Comparison of ENCODE assay signal across 2 cellular contexts in the genomic region with DNA sequence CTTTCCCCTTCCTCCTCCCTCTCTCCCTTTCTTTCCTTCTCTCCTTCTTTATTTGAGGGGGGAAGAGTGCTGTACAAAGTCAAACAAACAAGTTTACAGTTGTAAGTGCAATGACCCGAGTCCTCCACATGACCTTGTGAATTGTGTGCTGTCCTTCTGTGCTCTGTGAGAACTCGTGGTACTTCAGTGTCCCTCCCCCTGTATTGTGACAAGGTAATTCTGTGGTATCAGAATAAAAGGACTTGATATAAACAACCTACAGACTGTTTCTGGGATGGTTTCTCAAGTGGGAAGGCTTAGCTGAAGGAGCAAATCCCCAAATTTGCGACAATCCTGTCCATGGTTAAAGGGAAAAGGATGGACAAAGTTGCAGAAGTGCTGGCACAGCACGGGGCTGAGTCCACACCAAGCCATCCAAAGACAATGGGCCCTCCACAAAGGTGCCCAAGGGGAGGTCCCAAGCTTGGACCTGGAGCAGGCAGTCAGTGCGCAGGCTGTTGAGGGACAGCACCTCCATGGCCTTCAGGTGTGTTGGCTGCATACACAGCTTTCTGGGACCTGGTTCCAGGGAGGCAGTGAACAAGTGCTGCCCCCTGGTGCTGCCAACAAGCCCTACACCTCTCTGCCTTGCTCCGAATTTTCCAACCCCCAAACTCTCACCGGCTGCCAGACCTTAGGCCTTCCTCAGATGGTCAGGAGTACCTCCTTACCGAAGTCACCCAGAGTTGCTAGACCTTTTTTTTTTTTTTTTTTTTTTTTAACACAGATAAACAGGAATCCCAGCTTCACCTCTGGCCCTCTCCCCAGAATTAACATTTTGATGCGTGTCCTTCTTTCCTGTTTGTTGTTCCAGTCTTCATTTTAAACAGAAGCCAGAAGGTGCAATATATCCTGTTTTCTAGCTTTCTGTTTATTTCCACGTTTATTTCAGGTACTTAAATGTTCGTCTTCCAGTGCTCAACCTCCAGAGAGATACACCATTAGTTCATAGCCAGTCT.
TF ChIP-seq lines count a peak whose summit lies in the region.

No MANE protein-coding gene starts in this region.

TF ChIP-seq in GM23338, 12 proteins besides CTCF, POLR2A, EP300 and RAD21:
- TF ChIP-seq STAT1 (IDR thresholded peaks at IDR 0.05; ENCODE audit: unreplicated experiment) (no peak), POLR2AphosphoS5 (IDR thresholded peaks at IDR 0.05; ENCODE audit: low read depth) (peak; percentile 34; the same call in 1 of the 2 replicates)
- TF ChIP-seq, protein P1, sequence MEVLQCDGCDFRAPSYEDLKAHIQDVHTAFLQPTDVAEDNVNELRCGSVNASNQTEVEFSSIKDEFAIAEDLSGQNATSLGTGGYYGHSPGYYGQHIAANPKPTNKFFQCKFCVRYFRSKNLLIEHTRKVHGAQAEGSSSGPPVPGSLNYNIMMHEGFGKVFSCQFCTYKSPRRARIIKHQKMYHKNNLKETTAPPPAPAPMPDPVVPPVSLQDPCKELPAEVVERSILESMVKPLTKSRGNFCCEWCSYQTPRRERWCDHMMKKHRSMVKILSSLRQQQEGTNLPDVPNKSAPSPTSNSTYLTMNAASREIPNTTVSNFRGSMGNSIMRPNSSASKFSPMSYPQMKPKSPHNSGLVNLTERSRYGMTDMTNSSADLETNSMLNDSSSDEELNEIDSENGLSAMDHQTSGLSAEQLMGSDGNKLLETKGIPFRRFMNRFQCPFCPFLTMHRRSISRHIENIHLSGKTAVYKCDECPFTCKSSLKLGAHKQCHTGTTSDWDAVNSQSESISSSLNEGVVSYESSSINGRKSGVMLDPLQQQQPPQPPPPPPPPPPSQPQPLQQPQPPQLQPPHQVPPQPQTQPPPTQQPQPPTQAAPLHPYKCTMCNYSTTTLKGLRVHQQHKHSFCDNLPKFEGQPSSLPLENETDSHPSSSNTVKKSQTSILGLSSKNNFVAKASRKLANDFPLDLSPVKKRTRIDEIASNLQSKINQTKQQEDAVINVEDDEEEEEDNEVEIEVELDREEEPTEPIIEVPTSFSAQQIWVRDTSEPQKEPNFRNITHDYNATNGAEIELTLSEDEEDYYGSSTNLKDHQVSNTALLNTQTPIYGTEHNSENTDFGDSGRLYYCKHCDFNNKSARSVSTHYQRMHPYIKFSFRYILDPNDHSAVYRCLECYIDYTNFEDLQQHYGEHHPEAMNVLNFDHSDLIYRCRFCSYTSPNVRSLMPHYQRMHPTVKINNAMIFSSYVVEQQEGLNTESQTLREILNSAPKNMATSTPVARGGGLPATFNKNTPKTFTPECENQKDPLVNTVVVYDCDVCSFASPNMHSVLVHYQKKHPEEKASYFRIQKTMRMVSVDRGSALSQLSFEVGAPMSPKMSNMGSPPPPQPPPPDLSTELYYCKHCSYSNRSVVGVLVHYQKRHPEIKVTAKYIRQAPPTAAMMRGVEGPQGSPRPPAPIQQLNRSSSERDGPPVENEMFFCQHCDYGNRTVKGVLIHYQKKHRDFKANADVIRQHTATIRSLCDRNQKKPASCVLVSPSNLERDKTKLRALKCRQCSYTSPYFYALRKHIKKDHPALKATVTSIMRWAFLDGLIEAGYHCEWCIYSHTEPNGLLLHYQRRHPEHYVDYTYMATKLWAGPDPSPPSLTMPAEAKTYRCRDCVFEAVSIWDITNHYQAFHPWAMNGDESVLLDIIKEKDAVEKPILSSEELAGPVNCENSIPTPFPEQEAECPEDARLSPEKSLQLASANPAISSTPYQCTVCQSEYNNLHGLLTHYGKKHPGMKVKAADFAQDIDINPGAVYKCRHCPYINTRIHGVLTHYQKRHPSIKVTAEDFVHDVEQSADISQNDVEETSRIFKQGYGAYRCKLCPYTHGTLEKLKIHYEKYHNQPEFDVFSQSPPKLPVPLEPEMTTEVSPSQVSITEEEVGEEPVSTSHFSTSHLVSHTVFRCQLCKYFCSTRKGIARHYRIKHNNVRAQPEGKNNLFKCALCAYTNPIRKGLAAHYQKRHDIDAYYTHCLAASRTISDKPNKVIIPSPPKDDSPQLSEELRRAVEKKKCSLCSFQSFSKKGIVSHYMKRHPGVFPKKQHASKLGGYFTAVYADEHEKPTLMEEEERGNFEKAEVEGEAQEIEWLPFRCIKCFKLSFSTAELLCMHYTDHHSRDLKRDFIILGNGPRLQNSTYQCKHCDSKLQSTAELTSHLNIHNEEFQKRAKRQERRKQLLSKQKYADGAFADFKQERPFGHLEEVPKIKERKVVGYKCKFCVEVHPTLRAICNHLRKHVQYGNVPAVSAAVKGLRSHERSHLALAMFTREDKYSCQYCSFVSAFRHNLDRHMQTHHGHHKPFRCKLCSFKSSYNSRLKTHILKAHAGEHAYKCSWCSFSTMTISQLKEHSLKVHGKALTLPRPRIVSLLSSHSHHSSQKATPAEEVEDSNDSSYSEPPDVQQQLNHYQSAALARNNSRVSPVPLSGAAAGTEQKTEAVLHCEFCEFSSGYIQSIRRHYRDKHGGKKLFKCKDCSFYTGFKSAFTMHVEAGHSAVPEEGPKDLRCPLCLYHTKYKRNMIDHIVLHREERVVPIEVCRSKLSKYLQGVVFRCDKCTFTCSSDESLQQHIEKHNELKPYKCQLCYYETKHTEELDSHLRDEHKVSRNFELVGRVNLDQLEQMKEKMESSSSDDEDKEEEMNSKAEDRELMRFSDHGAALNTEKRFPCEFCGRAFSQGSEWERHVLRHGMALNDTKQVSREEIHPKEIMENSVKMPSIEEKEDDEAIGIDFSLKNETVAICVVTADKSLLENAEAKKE (CRISPR knock-in tag; IDR thresholded peaks at IDR 0.05) = 0 out of 2 replicates have a peak, but pooled peaks have one; percentile 33

TF ChIP-seq in HepG2, 621 proteins besides CTCF, POLR2A, EP300 and RAD21 (continues in another document):
- TF ChIP-seq HMGXB3 (CRISPR knock-in tag; IDR thresholded peaks at IDR 0.05; ENCODE audit: borderline replicate concordance) = no peak
- no peak for TF ChIP-seq STAT5B (CRISPR knock-in tag; IDR thresholded peaks at IDR 0.05)
- TF ChIP-seq ZNF841 (CRISPR knock-in tag; IDR thresholded peaks at IDR 0.05; ENCODE audit: borderline replicate concordance) = no peak
- no peak for TF ChIP-seq ELF1 (CRISPR knock-in tag; IDR thresholded peaks at IDR 0.05)
- TF ChIP-seq HNRNPL (IDR thresholded peaks at IDR 0.05; ENCODE audit: low read depth, low read length) = no peak
- no peak for TF ChIP-seq ZNF614 (CRISPR knock-in tag; IDR thresholded peaks at IDR 0.05; ENCODE audit: borderline replicate concordance)
- TF ChIP-seq ZNF282 (IDR thresholded peaks at IDR 0.05; ENCODE audit: partially characterized antibody) = no peak
- 0 out of 2 replicates have a peak, but pooled peaks have one; percentile 38 for TF ChIP-seq THAP11 (CRISPR knock-in tag; IDR thresholded peaks at IDR 0.05)
- no peak for TF ChIP-seq ATF7-NPFF (CRISPR knock-in tag; IDR thresholded peaks at IDR 0.05; ENCODE audit: low read depth)
- TF ChIP-seq ZSCAN5A (CRISPR knock-in tag; IDR thresholded peaks at IDR 0.05; ENCODE audit: borderline replicate concordance) = no peak
- peak; percentile 54 for TF ChIP-seq HDAC1 (CRISPR knock-in tag; IDR thresholded peaks at IDR 0.05)
- no peak for TF ChIP-seq ZFP36L2 (CRISPR knock-in tag; IDR thresholded peaks at IDR 0.05)
- TF ChIP-seq HIC2 (CRISPR knock-in tag; IDR thresholded peaks at IDR 0.05; ENCODE audit: low read depth) = no peak
- TF ChIP-seq, protein P2, sequence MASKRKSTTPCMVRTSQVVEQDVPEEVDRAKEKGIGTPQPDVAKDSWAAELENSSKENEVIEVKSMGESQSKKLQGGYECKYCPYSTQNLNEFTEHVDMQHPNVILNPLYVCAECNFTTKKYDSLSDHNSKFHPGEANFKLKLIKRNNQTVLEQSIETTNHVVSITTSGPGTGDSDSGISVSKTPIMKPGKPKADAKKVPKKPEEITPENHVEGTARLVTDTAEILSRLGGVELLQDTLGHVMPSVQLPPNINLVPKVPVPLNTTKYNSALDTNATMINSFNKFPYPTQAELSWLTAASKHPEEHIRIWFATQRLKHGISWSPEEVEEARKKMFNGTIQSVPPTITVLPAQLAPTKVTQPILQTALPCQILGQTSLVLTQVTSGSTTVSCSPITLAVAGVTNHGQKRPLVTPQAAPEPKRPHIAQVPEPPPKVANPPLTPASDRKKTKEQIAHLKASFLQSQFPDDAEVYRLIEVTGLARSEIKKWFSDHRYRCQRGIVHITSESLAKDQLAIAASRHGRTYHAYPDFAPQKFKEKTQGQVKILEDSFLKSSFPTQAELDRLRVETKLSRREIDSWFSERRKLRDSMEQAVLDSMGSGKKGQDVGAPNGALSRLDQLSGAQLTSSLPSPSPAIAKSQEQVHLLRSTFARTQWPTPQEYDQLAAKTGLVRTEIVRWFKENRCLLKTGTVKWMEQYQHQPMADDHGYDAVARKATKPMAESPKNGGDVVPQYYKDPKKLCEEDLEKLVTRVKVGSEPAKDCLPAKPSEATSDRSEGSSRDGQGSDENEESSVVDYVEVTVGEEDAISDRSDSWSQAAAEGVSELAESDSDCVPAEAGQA (IDR thresholded peaks at IDR 0.05; ENCODE audit: low read depth) = no peak
- TF ChIP-seq, protein P2 (CRISPR knock-in tag; IDR thresholded peaks at IDR 0.05; ENCODE audit: borderline replicate concordance) = no peak
- TF ChIP-seq KDM3A (CRISPR knock-in tag; IDR thresholded peaks at IDR 0.05; ENCODE audit: low read depth) = no peak
- no peak for TF ChIP-seq KLF12 (CRISPR knock-in tag; IDR thresholded peaks at IDR 0.05; ENCODE audit: borderline replicate concordance)
- TF ChIP-seq FOXA1 (IDR thresholded peaks at IDR 0.05) = no peak
- peak; percentile 43; the same call in 1 of the 2 replicates for TF ChIP-seq FOXA1 (CRISPR knock-in tag; IDR thresholded peaks at IDR 0.05)
- TF ChIP-seq ATF7 (IDR thresholded peaks at IDR 0.05) = no peak
- no peak for TF ChIP-seq ATF7 (CRISPR knock-in tag; IDR thresholded peaks at IDR 0.05)
- peak; percentile 7; the same call in 1 of the 2 replicates for TF ChIP-seq NFE2L2 (IDR thresholded peaks at IDR 0.05; ENCODE audit: low read length)
- no peak for TF ChIP-seq NFIC (IDR thresholded peaks at IDR 0.05; ENCODE audit: low read length)
